ENCODE assay signal across 23 cellular contexts in genomic region chr7:137633133-137633532, GRCh38.
DNase-seq lines count a peak whose midpoint lies in the region; ATAC-seq and TF ChIP-seq lines count a peak whose summit lies in the region.
"Had no signal": no experiment of that assay in that cellular context is flagged by ENCODE, and none has a peak within 500 bp of the region (broad histone marks: within the 10 kb centered on the region; RNA-seq: fewer than 3 reads in every experiment).

No MANE protein-coding gene starts in this region.

- no peak for TF ChIP-seq CTCF in AG09309 (IDR thresholded peaks at IDR 0.05; ENCODE audit: control insufficient read depth, insufficient read depth, low read depth, low read length, missing control alignments)
- TF ChIP-seq CTCF in fibroblast of mammary gland (conservative IDR thresholded peaks at IDR 0.05; ENCODE audit: control insufficient read depth, insufficient read depth, low read depth, low read length) = no peak

- no peak for ATAC-seq in HG03039 (IDR thresholded peaks at IDR 0.05; ENCODE audit: unreplicated experiment)
- ATAC-seq: A549, GM23338 had no signal

- DNase-seq in AG09309 (ENCODE audit: low read depth) = peak; percentile 10
- DNase-seq in G401 (ENCODE audit: low spot score) = peak; percentile 7
- peak; percentile 61 for DNase-seq in amniotic epithelial cell (ENCODE audit: low read depth)
- DNase-seq in fibroblast of mammary gland (ENCODE audit: low read depth) = peak; percentile 46
- DNase-seq in OCI-M2 (lab: John Stamatoyannopoulos, UW; ENCODE audit: unreplicated experiment) = no peak
- DNase-seq in NCI-H446 (lab: John Stamatoyannopoulos, UW) = no peak
- no peak for DNase-seq in RKO (ENCODE audit: low spot score)
- DNase-seq: C1 segment of cervical spinal cord; CD8-positive, alpha-beta memory T cell; DMS79 treated with DMSO at 0.1 percent for 48 hours; HCEC 1CT; Karpas-422; NCI-H1694 treated with DMSO at 0.1 percent for 48 hours; NCI-H2227 treated with DMSO at 0.1 percent for 48 hours; NCI-H524; NCI-H82; OCI-M1; RPMI8226; SJCRH30; SW 1271 had no signal

- H3K4me3 ChIP-seq in AG09309 (ENCODE audit: control insufficient read depth, low read depth, low read length) = no peak overlapping the region
- no peak overlapping the region for H3K4me3 ChIP-seq in fibroblast of mammary gland (ENCODE audit: control insufficient read depth, low read depth, low read length)
- H3K4me3 ChIP-seq: A549, GM23338, SJCRH30 had no signal

- in situ Hi-C loops in G401 (cut with HindIII; ENCODE audit: low sequenced_read_pairs) = no loop called here

Comparison
In these comparisons a context has a peak if more than half of its experiments do, and no peak if none do; other contexts are left out.
1. DNase-seq: peak in AG09309 (single experiment), G401 (single experiment), amniotic epithelial cell (single experiment) and fibroblast of mammary gland (single experiment); none in OCI-M2 (single experiment), NCI-H446 (0 of 2) and RKO (single experiment).